Comparison of ENCODE assay signal across 10 cellular contexts in the genomic region with DNA sequence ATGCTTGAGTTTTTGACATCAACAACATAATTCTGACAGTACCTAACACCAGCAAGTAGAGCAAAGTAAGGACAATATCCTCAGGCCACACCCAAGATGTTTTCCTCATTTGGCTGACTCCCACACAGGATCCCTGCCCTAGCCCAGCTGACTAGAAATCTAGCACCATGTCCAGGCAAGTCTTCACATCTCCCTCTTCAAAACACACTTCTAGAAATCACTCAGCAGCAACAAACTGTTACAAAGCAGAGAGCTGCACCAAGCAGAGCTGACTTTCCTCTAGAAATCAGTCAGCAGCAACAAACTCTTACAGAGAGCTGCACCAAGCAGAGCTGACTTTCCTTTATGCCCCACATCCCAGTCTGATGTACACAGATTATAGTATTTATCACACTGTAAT. TPM values are rescaled to one million over a fixed set of nuclear protein-coding genes. Genes with fewer than 3 reads are reported as not detected.
DNase-seq lines count a peak whose midpoint lies in the region; ATAC-seq, FAIRE-seq and TF ChIP-seq lines count a peak whose summit lies in the region.
"Had no signal": no experiment of that assay in that cellular context is flagged by ENCODE, and none has a peak within 500 bp of the region (broad histone marks: within the 10 kb centered on the region; RNA-seq: fewer than 3 reads in every experiment).

No MANE protein-coding gene starts in this region.

- H3K27me3 Mint-ChIP-seq in activated CD4-positive, alpha-beta memory T cell treated with anti-CD3 and anti-CD28 coated beads, Interleukin-2, amount 10 ng/mL, durations not matched to agents 7 days and 5 days = no peaks in the 10 kb centered on the region
- H3K27me3 Mint-ChIP-seq in CD4-positive, alpha-beta T cell = no peaks in the 10 kb centered on the region

- peak; percentile 71 for FAIRE-seq in GM12892 (lab: Jason Lieb, UNC)

- H3K27me3 ChIP-seq in MM.1S (replicated peaks; ENCODE audit: insufficient read depth, low read length) = no peaks in the 10 kb centered on the region
- H3K27me3 ChIP-seq in CD4-positive, alpha-beta T cell (ENCODE audit: control insufficient read depth, insufficient read depth, low read length) = no peaks in the 10 kb centered on the region

- no peak overlapping the region for H3K4me3 ChIP-seq in MM.1S (ENCODE audit: low read length)

- H2AFZ ChIP-seq in MM.1S (ENCODE audit: low read length) = no peak overlapping the region

- H3K4me1 ChIP-seq in MM.1S (ENCODE audit: low read length) = no peaks in the 10 kb centered on the region

- POLR2A ChIA-PET in activated CD4-positive, alpha-beta memory T cell treated with anti-CD3 and anti-CD28 coated beads, Interleukin-2, amount 10 ng/mL, durations not matched to agents 7 days and 5 days (lab: Charles Lee) = interaction anchor here (1.0 kb wide), 1 partner anchor 333 kb away, joined by 5 read pairs; the partner anchor contains the start of gene IFRD1
- POLR2A ChIA-PET in CD4-positive, alpha-beta T cell (lab: Charles Lee) = no interaction called here

- TF ChIP-seq CTCF in MM.1S (IDR thresholded peaks at IDR 0.05; ENCODE audit: low read length) = no peak
- TF ChIP-seq CTCF in CD4-positive, alpha-beta T cell (IDR thresholded peaks at IDR 0.05) = no peak

- ATAC-seq in GM19328 (IDR thresholded peaks at IDR 0.05; ENCODE audit: unreplicated experiment) (peak; percentile 84), HG02973 (IDR thresholded peaks at IDR 0.05; ENCODE audit: unreplicated experiment) (peak; percentile 96), left lobe of liver (no peak)
- ATAC-seq in CD4-positive, alpha-beta T cell (ENCODE audit: poor library complexity) = no peak

- peaks cover 42% of the 10 kb centered on the region for H3K36me3 Mint-ChIP-seq in activated CD4-positive, alpha-beta memory T cell treated with anti-CD3 and anti-CD28 coated beads, Interleukin-2, amount 10 ng/mL, durations not matched to agents 7 days and 5 days (ENCODE audit: low read depth)
- H3K36me3 Mint-ChIP-seq in CD4-positive, alpha-beta T cell (ENCODE audit: low read depth) = peaks cover 83% of the 10 kb centered on the region

- no peak for TF ChIP-seq POLR2A in GM12892 (IDR thresholded peaks at IDR 0.05; ENCODE audit: low read depth, low read length)

- CTCF ChIA-PET in activated CD4-positive, alpha-beta memory T cell treated with anti-CD3 and anti-CD28 coated beads, Interleukin-2, amount 10 ng/mL, durations not matched to agents 7 days and 5 days (lab: Charles Lee) = no interaction called here
- CTCF ChIA-PET in CD4-positive, alpha-beta T cell (lab: Charles Lee) = no interaction called here

- H3F3A ChIP-seq in MM.1S (ENCODE audit: insufficient read depth, low read length) = no peaks in the 10 kb centered on the region

- no peak overlapping the region for H3K9ac ChIP-seq in MM.1S (ENCODE audit: low read length)

- H3K27ac Mint-ChIP-seq in activated CD4-positive, alpha-beta memory T cell treated with anti-CD3 and anti-CD28 coated beads, Interleukin-2, amount 10 ng/mL, durations not matched to agents 7 days and 5 days = peak overlapping the region; percentile 55
- H3K27ac Mint-ChIP-seq in CD4-positive, alpha-beta T cell = no peak overlapping the region

- intact Hi-C loops in CD4-positive, alpha-beta T cell (cut with DNase I, micrococcal nuclease) = no loop called here

- H3K4me3 Mint-ChIP-seq in activated CD4-positive, alpha-beta memory T cell treated with anti-CD3 and anti-CD28 coated beads, Interleukin-2, amount 10 ng/mL, durations not matched to agents 7 days and 5 days = no peak overlapping the region
- no peak overlapping the region for H3K4me3 Mint-ChIP-seq in CD4-positive, alpha-beta T cell

- H3K9me2 ChIP-seq in MM.1S (replicated peaks; ENCODE audit: insufficient read depth, low read length) = no peaks in the 10 kb centered on the region

- no peak overlapping the region for H3K4me2 ChIP-seq in MM.1S (ENCODE audit: low read depth, low read length)

- H3K79me2 ChIP-seq in MM.1S (ENCODE audit: low read length) = peaks cover 69% of the 10 kb centered on the region

- peak; percentile 3 for DNase-seq in GM12892 (ENCODE audit: insufficient read length)
- no peak for DNase-seq in activated CD4-positive, alpha-beta memory T cell treated with anti-CD3 and anti-CD28 coated beads, Interleukin-2, amount 10 ng/mL, durations not matched to agents 7 days and 5 days
- no peak for DNase-seq in MM.1S
- no peak for DNase-seq in CD4-positive, alpha-beta T cell
- no peak for DNase-seq in OCI-M1 (lab: John Stamatoyannopoulos, UW)
- no peak for DNase-seq in left lobe of liver (ENCODE audit: low spot score)
- DNase-seq: activated effector memory CD4-positive, alpha-beta T cell treated with anti-CD3 and anti-CD28 coated beads, Interleukin-2, amount 50 U/mL, for 16 hours; DND-41 had no signal

- no peaks in the 10 kb centered on the region for H4K20me1 ChIP-seq in MM.1S (ENCODE audit: insufficient read depth, low read length)

- no peak overlapping the region for H3K27ac ChIP-seq in MM.1S (ENCODE audit: low read length)
- H3K27ac ChIP-seq in CD4-positive, alpha-beta T cell (ENCODE audit: low read depth, low read length) = no peak overlapping the region

- H3K4me1 Mint-ChIP-seq in activated CD4-positive, alpha-beta memory T cell treated with anti-CD3 and anti-CD28 coated beads, Interleukin-2, amount 10 ng/mL, durations not matched to agents 7 days and 5 days = peaks cover 31% of the 10 kb centered on the region
- peaks cover 55% of the 10 kb centered on the region for H3K4me1 Mint-ChIP-seq in CD4-positive, alpha-beta T cell (ENCODE audit: low read depth)

- no peaks in the 10 kb centered on the region for H3K9me3 Mint-ChIP-seq in activated CD4-positive, alpha-beta memory T cell treated with anti-CD3 and anti-CD28 coated beads, Interleukin-2, amount 10 ng/mL, durations not matched to agents 7 days and 5 days
- no peaks in the 10 kb centered on the region for H3K9me3 Mint-ChIP-seq in CD4-positive, alpha-beta T cell

- H3K36me3 ChIP-seq in MM.1S (replicated peaks; ENCODE audit: insufficient read depth, low read length) = peaks cover 13% of the 10 kb centered on the region

- H3K9me3 ChIP-seq in MM.1S (replicated peaks; ENCODE audit: insufficient read depth, low read length) = no peaks in the 10 kb centered on the region
- no peaks in the 10 kb centered on the region for H3K9me3 ChIP-seq in CD4-positive, alpha-beta T cell (ENCODE audit: control insufficient read depth, low read length)

RNA-seq across cellular contexts. Expression of gene TMEM168, which starts 7.7 kb away (rescaled TPM):
- 19.5 TPM for polyA plus RNA-seq in GM12892 (2012; ENCODE audit: missing spikeins)
- total RNA-seq in activated CD4-positive, alpha-beta memory T cell treated with anti-CD3 and anti-CD28 coated beads, Interleukin-2, amount 10 ng/mL, durations not matched to agents 7 days and 5 days = 10 to 100 TPM; 15.3 to 19.5 TPM
- 10 to 100 TPM; 11.5 to 11.9 TPM for total RNA-seq in CD4-positive, alpha-beta T cell
- 6.1 TPM for total RNA-seq in left lobe of liver

Comparison
In these comparisons a context has a peak if more than half of its experiments do, and no peak if none do; other contexts are left out.
1. ATAC-seq: peak in GM19328 (single experiment) and HG02973 (single experiment); none in CD4-positive, alpha-beta T cell (single experiment) and left lobe of liver (single experiment).